Comparison of ENCODE assay signal across 15 cellular contexts in the genomic region with DNA sequence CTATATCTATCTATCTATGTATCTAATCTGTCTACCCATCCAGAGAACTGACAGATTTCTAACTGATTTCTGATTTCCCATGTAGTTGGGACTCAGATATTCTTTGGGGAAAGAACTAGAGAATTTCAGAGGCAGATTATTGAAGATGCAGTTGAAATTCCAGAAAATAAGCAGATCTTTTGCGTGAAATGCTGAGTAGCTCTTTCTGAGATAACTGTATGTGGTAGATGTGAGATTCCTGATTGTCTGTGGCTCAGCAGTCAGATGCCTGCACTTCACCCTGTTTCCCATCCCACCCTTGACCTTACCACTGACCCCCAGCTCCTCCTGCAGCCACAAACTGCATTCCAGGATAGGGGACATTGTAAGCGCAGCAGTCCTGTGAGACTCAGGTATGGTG.
"Had no signal": no experiment of that assay in that cellular context is flagged by ENCODE, and none has a peak within 500 bp of the region (broad histone marks: within the 10 kb centered on the region; RNA-seq: fewer than 3 reads in every experiment).

No MANE protein-coding gene starts in this region.

- H3K27ac Mint-ChIP-seq: activated naive CD8-positive, alpha-beta T cell; activated T-cell treated with anti-CD3 and anti-CD28 coated beads, Interleukin-2, amount 50 U/mL, for 72 hours; neural progenitor cell; stimulated activated effector memory CD8-positive, alpha-beta T cell treated with anti-CD3 and anti-CD28 coated beads, Interleukin-12 subunit alpha, Interleukin-12 subunit beta, amount 100 ng/mL, for 72 hours had no signal

- H3K9ac ChIP-seq: neural progenitor cell had no signal

- DNase-seq: amniotic stem cell, heart left ventricle, left lung, psoas muscle, right cardiac atrium, upper lobe of right lung, WERI-Rb-1 had no signal

- H3K9me3 Mint-ChIP-seq: activated T-cell treated with anti-CD3 and anti-CD28 coated beads, Interleukin-2, amount 50 U/mL, for 72 hours; stimulated activated effector memory CD8-positive, alpha-beta T cell treated with anti-CD3 and anti-CD28 coated beads, Interleukin-12 subunit alpha, Interleukin-12 subunit beta, amount 100 ng/mL, for 72 hours had no signal

- ATAC-seq: foreskin keratinocyte had no signal

- H3K4me3 Mint-ChIP-seq: activated naive CD8-positive, alpha-beta T cell; activated T-cell treated with anti-CD3 and anti-CD28 coated beads, Interleukin-2, amount 50 U/mL, for 72 hours; neural progenitor cell; stimulated activated effector memory CD8-positive, alpha-beta T cell treated with anti-CD3 and anti-CD28 coated beads, Interleukin-12 subunit alpha, Interleukin-12 subunit beta, amount 100 ng/mL, for 72 hours had no signal

- H3K4me3 ChIP-seq: heart left ventricle, left lung, neural progenitor cell, ovary, psoas muscle, upper lobe of right lung had no signal

- H2AFZ ChIP-seq: neural progenitor cell had no signal

- H3K27me3 Mint-ChIP-seq: activated naive CD8-positive, alpha-beta T cell had no signal

- H3K9me3 ChIP-seq: heart left ventricle, left lung, ovary, psoas muscle, upper lobe of right lung had no signal

- H3K4me2 ChIP-seq: neural progenitor cell had no signal

- FAIRE-seq: small intestine had no signal

- H3K27ac ChIP-seq: epithelial cell of prostate, foreskin keratinocyte, heart left ventricle, left lung, neural progenitor cell, ovary, psoas muscle, upper lobe of right lung, WERI-Rb-1 had no signal

- H3K36me3 Mint-ChIP-seq: activated naive CD8-positive, alpha-beta T cell; stimulated activated effector memory CD8-positive, alpha-beta T cell treated with anti-CD3 and anti-CD28 coated beads, Interleukin-12 subunit alpha, Interleukin-12 subunit beta, amount 100 ng/mL, for 72 hours had no signal

- H3K27me3 ChIP-seq: foreskin keratinocyte, heart left ventricle, left lung, neural progenitor cell, ovary, upper lobe of right lung had no signal

- H3K36me3 ChIP-seq: heart left ventricle, left lung, neural progenitor cell, ovary, upper lobe of right lung, WERI-Rb-1 had no signal
